In the genomic region with DNA sequence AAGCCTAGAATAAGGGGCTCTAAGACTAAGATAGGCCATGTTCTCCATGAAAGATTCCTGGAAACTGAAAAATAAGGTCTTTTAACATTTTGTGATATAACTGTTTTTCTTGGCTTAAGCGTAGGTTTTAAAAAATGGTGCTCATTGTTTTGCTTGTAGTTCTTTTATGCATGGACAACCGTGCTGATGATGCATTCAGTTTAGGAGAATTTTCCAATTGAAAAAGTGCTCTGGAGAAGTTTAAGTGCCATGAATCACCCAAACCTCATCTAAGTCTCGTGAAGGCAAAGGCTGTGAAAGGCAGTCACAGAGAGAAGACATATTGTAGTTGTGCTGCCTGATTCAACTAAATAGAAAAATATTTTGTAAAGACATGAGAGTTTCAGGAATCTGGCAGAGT, we compare ENCODE assay signal across 16 cellular contexts.
DNase-seq lines count a peak whose midpoint lies in the region; ATAC-seq and TF ChIP-seq lines count a peak whose summit lies in the region.
"Had no signal": no experiment of that assay in that cellular context is flagged by ENCODE, and none has a peak within 500 bp of the region (broad histone marks: within the 10 kb centered on the region; RNA-seq: fewer than 3 reads in every experiment).

No MANE protein-coding gene starts in this region.

- in situ Hi-C loops in astrocyte of the spinal cord (cut with HindIII; ENCODE audit: low sequenced_read_pairs), result no loop called here

- no peak for TF ChIP-seq EP300 in Ishikawa (IDR thresholded peaks at IDR 0.05; ENCODE audit: borderline replicate concordance)

- ATAC-seq in sciatic nerve (peak; percentile 55), HG02981 (IDR thresholded peaks at IDR 0.05; ENCODE audit: unreplicated experiment) (no peak)
- ATAC-seq: A549 had no signal

- TF ChIP-seq RAD21 in Ishikawa (IDR thresholded peaks at IDR 0.05; ENCODE audit: low read depth), result no peak

- no peak overlapping the region for H3K4me3 ChIP-seq in astrocyte of the spinal cord (ENCODE audit: low read depth, low read length)
- H3K4me3 ChIP-seq: A549 had no signal

- DNase-seq in astrocyte of the spinal cord (ENCODE audit: low read depth, low spot score), result peak; percentile 23
- peak; percentile 89 for DNase-seq in kidney glomerular epithelial cell (lab: John Stamatoyannopoulos, UW)
- no peak for DNase-seq in sciatic nerve (ENCODE audit: low spot score)
- no peak for DNase-seq in MV-4-11 (lab: John Stamatoyannopoulos, UW)
- no peak for DNase-seq in activated T-cell treated with anti-CD3 and anti-CD28 coated beads, Interleukin-2, amount 50 U/mL, for 1 hour
- DNase-seq: Calu3; CD4-positive, alpha-beta T cell; NCI-H1417; NCI-H187; NCI-H2227 treated with DMSO at 0.1 percent for 48 hours; NCI-H524 treated with DMSO at 0.1 percent for 48 hours; RPMI8226; SHP77 treated with DMSO at 0.1 percent for 48 hours had no signal

- intact Hi-C loops in sciatic nerve (cut with DNase I), result no loop called here

- TF ChIP-seq CTCF in astrocyte of the spinal cord (IDR thresholded peaks at IDR 0.05; ENCODE audit: low read depth, low read length), result no peak

TF ChIP-seq in Ishikawa, 13 proteins besides CTCF, POLR2A, EP300 and RAD21:
- TF ChIP-seq NFIC (IDR thresholded peaks at IDR 0.05) (peak; percentile 53; the same call in 1 of the 2 replicates), TAF1 (IDR thresholded peaks at IDR 0.05; ENCODE audit: low read depth) (no peak), EGR1 (IDR thresholded peaks at IDR 0.05) (no peak), FOXM1 (IDR thresholded peaks at IDR 0.05; ENCODE audit: borderline replicate concordance, low read depth) (no peak)
- TF ChIP-seq, protein P1, sequence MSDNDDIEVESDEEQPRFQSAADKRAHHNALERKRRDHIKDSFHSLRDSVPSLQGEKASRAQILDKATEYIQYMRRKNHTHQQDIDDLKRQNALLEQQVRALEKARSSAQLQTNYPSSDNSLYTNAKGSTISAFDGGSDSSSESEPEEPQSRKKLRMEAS (IDR thresholded peaks at IDR 0.05), result no peak

Comparison
In these comparisons a context has a peak if more than half of its experiments do, and no peak if none do; other contexts are left out.
1. DNase-seq: peak in astrocyte of the spinal cord (single experiment) and kidney glomerular epithelial cell (single experiment); none in sciatic nerve (single experiment), MV-4-11 (single experiment) and activated T-cell treated with anti-CD3 and anti-CD28 coated beads, Interleukin-2, amount 50 U/mL, for 1 hour (single experiment).